ENCODE assay signal across 27 cellular contexts in genomic region chr3:155106059-155106458, GRCh38. TPM values are rescaled to one million over a fixed set of nuclear protein-coding genes. Genes with fewer than 3 reads are reported as not detected.
"Had no signal": no experiment of that assay in that cellular context is flagged by ENCODE, and none has a peak within 500 bp of the region (broad histone marks: within the 10 kb centered on the region; RNA-seq: fewer than 3 reads in every experiment).

No MANE protein-coding gene starts in this region.

- H3K9me3 ChIP-seq: esophagus muscularis mucosa, right atrium auricular region, spleen, suprapubic skin, tibial artery, upper lobe of right lung had no signal

- H3K4me1 Mint-ChIP-seq: activated CD4-positive, alpha-beta T cell treated with anti-CD3 and anti-CD28 coated beads, Interleukin-2, amount 10 ng/mL, durations not matched to agents 24 days and 14 days; activated naive CD4-positive, alpha-beta T cell treated with anti-CD3 and anti-CD28 coated beads, Interleukin-2, amount 10 ng/mL, durations not matched to agents 7 days and 5 days; activated naive CD8-positive, alpha-beta T cell treated with anti-CD3 and anti-CD28 coated beads, Interleukin-2, amount 10 ng/mL, durations not matched to agents 7 days and 5 days; neural crest cell; T-helper 17 cell had no signal

- H3K36me3 Mint-ChIP-seq: activated CD4-positive, alpha-beta memory T cell treated with anti-CD3 and anti-CD28 coated beads for 36 hours; activated naive CD4-positive, alpha-beta T cell treated with anti-CD3 and anti-CD28 coated beads, Interleukin-2, amount 10 ng/mL, durations not matched to agents 7 days and 5 days; activated naive CD8-positive, alpha-beta T cell treated with anti-CD3 and anti-CD28 coated beads, Interleukin-2, amount 10 ng/mL, durations not matched to agents 7 days and 5 days; naive thymus-derived CD8-positive, alpha-beta T cell had no signal

- H3K27ac ChIP-seq: esophagus muscularis mucosa, heart left ventricle, parathyroid adenoma, right atrium auricular region, spleen, suprapubic skin, tibial artery, upper lobe of right lung, WERI-Rb-1 had no signal

- DNase-seq: activated CD4-positive, alpha-beta memory T cell treated with anti-CD3 and anti-CD28 coated beads for 36 hours; activated CD4-positive, alpha-beta T cell treated with anti-CD3 and anti-CD28 coated beads, Interleukin-2, amount 10 ng/mL, durations not matched to agents 24 days and 14 days; activated CD8-positive, alpha-beta memory T cell treated with anti-CD3 and anti-CD28 coated beads, Interleukin-2, amount 50 U/mL, for 4 hours; activated gamma-delta T cell; activated naive CD4-positive, alpha-beta T cell treated with anti-CD3 and anti-CD28 coated beads, Interleukin-2, amount 10 ng/mL, durations not matched to agents 7 days and 5 days; activated naive CD8-positive, alpha-beta T cell treated with anti-CD3 and anti-CD28 coated beads, Interleukin-2, amount 10 ng/mL, durations not matched to agents 7 days and 5 days; activated T-cell treated with anti-CD3 and anti-CD28 coated beads, Interleukin-2, amount 50 U/mL, for 1 hour; amygdala; caudate nucleus; cortex of kidney; heart left ventricle; hypothalamus; naive thymus-derived CD8-positive, alpha-beta T cell; nucleus accumbens; spleen; stimulated activated naive CD4-positive, alpha-beta T cell; T-helper 17 cell; T1000; tibial artery; upper lobe of right lung; WERI-Rb-1 had no signal

- H3K27me3 Mint-ChIP-seq: activated CD4-positive, alpha-beta memory T cell treated with anti-CD3 and anti-CD28 coated beads for 36 hours; activated CD4-positive, alpha-beta T cell treated with anti-CD3 and anti-CD28 coated beads, Interleukin-2, amount 10 ng/mL, durations not matched to agents 24 days and 14 days; activated naive CD4-positive, alpha-beta T cell treated with anti-CD3 and anti-CD28 coated beads, Interleukin-2, amount 10 ng/mL, durations not matched to agents 7 days and 5 days; activated naive CD8-positive, alpha-beta T cell treated with anti-CD3 and anti-CD28 coated beads, Interleukin-2, amount 10 ng/mL, durations not matched to agents 7 days and 5 days; T-helper 17 cell had no signal

- H3K9me3 Mint-ChIP-seq: activated naive CD4-positive, alpha-beta T cell treated with anti-CD3 and anti-CD28 coated beads, Interleukin-2, amount 10 ng/mL, durations not matched to agents 7 days and 5 days; activated naive CD8-positive, alpha-beta T cell treated with anti-CD3 and anti-CD28 coated beads, Interleukin-2, amount 10 ng/mL, durations not matched to agents 7 days and 5 days; neural crest cell had no signal

- H3K9ac ChIP-seq: parathyroid adenoma had no signal

- H2AFZ ChIP-seq: parathyroid adenoma had no signal

- H3K36me3 ChIP-seq: esophagus muscularis mucosa, heart left ventricle, right atrium auricular region, spleen, suprapubic skin, tibial artery, upper lobe of right lung, WERI-Rb-1 had no signal

- H3K27me3 ChIP-seq: esophagus muscularis mucosa, heart left ventricle, right atrium auricular region, spleen, suprapubic skin, tibial artery, upper lobe of right lung had no signal

- H3K79me2 ChIP-seq: parathyroid adenoma had no signal

- H3K27ac Mint-ChIP-seq: activated CD4-positive, alpha-beta memory T cell treated with anti-CD3 and anti-CD28 coated beads for 36 hours; activated CD4-positive, alpha-beta T cell treated with anti-CD3 and anti-CD28 coated beads, Interleukin-2, amount 10 ng/mL, durations not matched to agents 24 days and 14 days; activated naive CD4-positive, alpha-beta T cell treated with anti-CD3 and anti-CD28 coated beads, Interleukin-2, amount 10 ng/mL, durations not matched to agents 7 days and 5 days; activated naive CD8-positive, alpha-beta T cell treated with anti-CD3 and anti-CD28 coated beads, Interleukin-2, amount 10 ng/mL, durations not matched to agents 7 days and 5 days; naive thymus-derived CD8-positive, alpha-beta T cell; T-helper 17 cell had no signal

- H3K4me1 ChIP-seq: esophagus muscularis mucosa, right atrium auricular region, suprapubic skin, tibial artery, upper lobe of right lung had no signal

- H3K4me3 ChIP-seq: esophagus muscularis mucosa, heart left ventricle, right atrium auricular region, spleen, suprapubic skin, tibial artery, upper lobe of right lung had no signal

- H3K4me3 Mint-ChIP-seq: activated CD4-positive, alpha-beta memory T cell treated with anti-CD3 and anti-CD28 coated beads for 36 hours; activated CD4-positive, alpha-beta T cell treated with anti-CD3 and anti-CD28 coated beads, Interleukin-2, amount 10 ng/mL, durations not matched to agents 24 days and 14 days; activated naive CD4-positive, alpha-beta T cell treated with anti-CD3 and anti-CD28 coated beads, Interleukin-2, amount 10 ng/mL, durations not matched to agents 7 days and 5 days; activated naive CD8-positive, alpha-beta T cell treated with anti-CD3 and anti-CD28 coated beads, Interleukin-2, amount 10 ng/mL, durations not matched to agents 7 days and 5 days; naive thymus-derived CD8-positive, alpha-beta T cell; neural crest cell; T-helper 17 cell had no signal

RNA-seq across cellular contexts. Expression of gene MME, which starts 25.9 kb away (rescaled TPM):
- total RNA-seq: activated CD4-positive, alpha-beta memory T cell treated with anti-CD3 and anti-CD28 coated beads for 36 hours; activated CD4-positive, alpha-beta T cell treated with anti-CD3 and anti-CD28 coated beads, Interleukin-2, amount 10 ng/mL, durations not matched to agents 24 days and 14 days; activated CD8-positive, alpha-beta memory T cell treated with anti-CD3 and anti-CD28 coated beads for 36 hours had no signal
- polyA plus RNA-seq: naive thymus-derived CD8-positive, alpha-beta T cell had no signal
